ENCODE assay signal across 13 cellular contexts in the genomic region with DNA sequence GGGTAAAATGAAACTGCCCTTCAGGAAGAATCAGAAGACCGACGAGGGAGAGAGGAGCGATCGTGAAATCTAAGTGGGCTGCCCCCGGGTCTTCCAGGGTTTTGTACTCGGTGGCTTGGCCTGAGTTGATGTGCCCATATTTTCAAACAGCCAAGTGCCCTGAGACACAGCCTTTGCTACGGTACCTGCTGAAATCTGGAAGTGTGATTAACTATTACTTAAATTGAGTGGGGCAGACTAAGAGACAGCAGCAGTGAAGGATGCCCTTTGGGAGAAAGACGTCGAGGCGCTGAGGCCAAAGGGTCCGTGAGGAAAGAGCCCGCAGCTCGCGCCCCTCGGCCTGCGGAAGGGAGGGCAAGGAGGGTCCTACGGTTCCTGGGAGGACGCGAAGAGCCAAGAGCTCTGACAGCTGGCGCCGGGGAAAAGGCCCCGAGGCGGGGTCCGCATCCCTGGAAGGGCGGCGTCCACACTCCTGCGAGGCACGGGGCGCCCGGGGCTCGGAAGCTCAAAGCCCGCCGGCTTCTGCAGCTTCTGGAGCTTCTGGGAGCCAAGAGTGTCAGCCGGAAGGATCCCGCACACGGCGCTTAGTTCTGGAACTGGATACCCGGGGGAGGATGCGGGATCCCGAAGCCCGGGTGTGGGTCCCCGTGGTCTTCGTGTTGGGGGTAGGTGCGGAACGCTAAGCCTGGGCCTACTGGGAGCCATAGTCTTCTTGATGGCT. TPM values are rescaled to one million over a fixed set of nuclear protein-coding genes. Genes with fewer than 3 reads are reported as not detected.
DNase-seq lines count a peak whose midpoint lies in the region; ATAC-seq, FAIRE-seq and TF ChIP-seq lines count a peak whose summit lies in the region.
"Had no signal": no experiment of that assay in that cellular context is flagged by ENCODE, and none has a peak within 500 bp of the region (broad histone marks: within the 10 kb centered on the region; RNA-seq: fewer than 3 reads in every experiment).

No MANE protein-coding gene starts in this region.

- no peak for TF ChIP-seq POLR2A in right lobe of liver (IDR thresholded peaks at IDR 0.05)
- TF ChIP-seq POLR2A in HepG2 (IDR thresholded peaks at IDR 0.05; ENCODE audit: insufficient read depth in 1 of 2, low read depth in 2 of 2, low read length in 2 of 2): no peak
- TF ChIP-seq POLR2A in endothelial cell of umbilical vein (IDR thresholded peaks at IDR 0.05; ENCODE audit: low read depth, low read length): no peak

- no peaks in the 10 kb centered on the region for H3K4me1 Mint-ChIP-seq in natural killer cell treated with Interleukin-12 subunit alpha and Interleukin-12 subunit beta and Interleukin-15 and Interleukin-18, amount 100 ng/mL, for 72 hours (ENCODE audit: low read depth in 2 of 2)
- peaks cover 2% of the 10 kb centered on the region for H3K4me1 Mint-ChIP-seq in activated CD8-positive, alpha-beta T cell treated with anti-CD3 and anti-CD28 coated beads for 36 hours (ENCODE audit: low read depth)
- H3K4me1 Mint-ChIP-seq: memory B cell had no signal

- H3K9me3 ChIP-seq in right lobe of liver: no peaks in the 10 kb centered on the region
- H3K9me3 ChIP-seq in HepG2 (ENCODE audit: low read length): no peaks in the 10 kb centered on the region
- no peaks in the 10 kb centered on the region for H3K9me3 ChIP-seq in endothelial cell of umbilical vein (replicated peaks; ENCODE audit: control insufficient read depth, insufficient read depth, low read length)
- no peaks in the 10 kb centered on the region for H3K9me3 ChIP-seq in aorta (ENCODE audit: control insufficient read depth, low read length)

- TF ChIP-seq CTCF in right lobe of liver (IDR thresholded peaks at IDR 0.05) (no peak), HepG2 (CRISPR knock-in tag; IDR thresholded peaks at IDR 0.05) (no peak), endothelial cell of umbilical vein (IDR thresholded peaks at IDR 0.05; ENCODE audit: extremely low read depth in 1 of 2, insufficient read depth in 1 of 2, low read depth in 1 of 2, low read length in 2 of 2) (no peak)
- TF ChIP-seq CTCF in activated CD8-positive, alpha-beta T cell treated with anti-CD3 and anti-CD28 coated beads for 36 hours (IDR thresholded peaks at IDR 0.05): no peak

- ATAC-seq in right lobe of liver: peak in 3 of 4 donors; percentile 10 to 56 (median 28)
- ATAC-seq in HepG2: no peak
- ATAC-seq in natural killer cell treated with Interleukin-12 subunit alpha and Interleukin-12 subunit beta and Interleukin-15 and Interleukin-18, amount 100 ng/mL, for 72 hours: peak in 1 of 2 donors; percentile 17
- peak; percentile 68 for ATAC-seq in aorta (ENCODE audit: low FRiP score)
- ATAC-seq in activated CD8-positive, alpha-beta T cell treated with anti-CD3 and anti-CD28 coated beads for 36 hours: no peak

- POLR2A ChIA-PET in HepG2 (lab: Yijun Ruan, JAX) (no interaction called here), endothelial cell of umbilical vein (lab: Charles Lee) (no interaction called here)
- POLR2A ChIA-PET in activated CD8-positive, alpha-beta T cell treated with anti-CD3 and anti-CD28 coated beads for 36 hours (lab: Charles Lee): no interaction called here

- dilution Hi-C loops in endothelial cell of umbilical vein (cut with MboI; ENCODE audit: extremely low pct_ligation_motif_present, low sequenced_read_pairs): no loop called here

- H3K27ac ChIP-seq in right lobe of liver: no peak overlapping the region
- no peak overlapping the region for H3K27ac ChIP-seq in HepG2 (ENCODE audit: extremely low read length, insufficient read depth, low read length)
- no peak overlapping the region for H3K27ac ChIP-seq in endothelial cell of umbilical vein (ENCODE audit: insufficient read depth, low read depth, low read length)
- H3K27ac ChIP-seq in aorta (ENCODE audit: low read depth in 1 of 2, low read length in 2 of 2): no peak overlapping the region
- H3K27ac ChIP-seq: GM23248, KMS-11 had no signal

- TF ChIP-seq RAD21 in HepG2 (CRISPR knock-in tag; IDR thresholded peaks at IDR 0.05): no peak

- peaks cover 14 to 28% of the 10 kb centered on the region in 2 donors for H3K27me3 Mint-ChIP-seq in natural killer cell treated with Interleukin-12 subunit alpha and Interleukin-12 subunit beta and Interleukin-15 and Interleukin-18, amount 100 ng/mL, for 72 hours
- H3K27me3 Mint-ChIP-seq in activated CD8-positive, alpha-beta T cell treated with anti-CD3 and anti-CD28 coated beads for 36 hours: peaks cover 5% of the 10 kb centered on the region

- H3K27ac Mint-ChIP-seq in natural killer cell treated with Interleukin-12 subunit alpha and Interleukin-12 subunit beta and Interleukin-15 and Interleukin-18, amount 100 ng/mL, for 72 hours: no peak overlapping the region
- H3K27ac Mint-ChIP-seq in activated CD8-positive, alpha-beta T cell treated with anti-CD3 and anti-CD28 coated beads for 36 hours: no peak overlapping the region
- H3K27ac Mint-ChIP-seq: memory B cell had no signal

- no peak overlapping the region for H3K4me3 Mint-ChIP-seq in natural killer cell treated with Interleukin-12 subunit alpha and Interleukin-12 subunit beta and Interleukin-15 and Interleukin-18, amount 100 ng/mL, for 72 hours
- no peak overlapping the region for H3K4me3 Mint-ChIP-seq in activated CD8-positive, alpha-beta T cell treated with anti-CD3 and anti-CD28 coated beads for 36 hours
- H3K4me3 Mint-ChIP-seq: memory B cell had no signal

- DNase-seq in right lobe of liver (peak in 2 of 3 donors; percentile 57 to 71), HepG2 (ENCODE audit: low spot score) (no peak), endothelial cell of umbilical vein (ENCODE audit: low read depth, low spot score) (no peak), aorta (peak; percentile 58 to 86), AG08395 (ENCODE audit: low spot score) (no peak), NCI-H2029 treated with DMSO at 0.1 percent for 48 hours (lab: John Stamatoyannopoulos, UW) (no peak)
- DNase-seq in natural killer cell treated with Interleukin-12 subunit alpha and Interleukin-12 subunit beta and Interleukin-15 and Interleukin-18, amount 100 ng/mL, for 72 hours (ENCODE audit: low spot score): peak; percentile 59
- no peak for DNase-seq in activated CD8-positive, alpha-beta T cell treated with anti-CD3 and anti-CD28 coated beads for 36 hours
- DNase-seq: foreskin melanocyte, GM23248 had no signal

- TF ChIP-seq EP300 in HepG2 (IDR thresholded peaks at IDR 0.05; ENCODE audit: low read depth in 2 of 2, low read length in 2 of 2) (no peak), HepG2 (CRISPR knock-in tag; IDR thresholded peaks at IDR 0.05; ENCODE audit: borderline replicate concordance) (no peak)

- H3K79me2 ChIP-seq in HepG2 (ENCODE audit: insufficient read depth, low read length): no peaks in the 10 kb centered on the region
- H3K79me2 ChIP-seq in endothelial cell of umbilical vein (ENCODE audit: control insufficient read depth, insufficient read depth, low read length): no peaks in the 10 kb centered on the region

- H3K4me3 ChIP-seq in right lobe of liver: no peak overlapping the region
- no peak overlapping the region for H3K4me3 ChIP-seq in HepG2 (replicated peaks in 1 of 3; ENCODE audit: insufficient read depth in 1 of 3, low read depth in 2 of 3, low read length in 3 of 3)
- H3K4me3 ChIP-seq in endothelial cell of umbilical vein (replicated peaks in 1 of 3; ENCODE audit: insufficient read depth in 1 of 3, low read depth in 1 of 3, low read length in 3 of 3): no peak overlapping the region
- H3K4me3 ChIP-seq in aorta (ENCODE audit: low read length in 2 of 2): no peak overlapping the region
- H3K4me3 ChIP-seq: GM23248 had no signal

- H3K4me2 ChIP-seq in HepG2 (ENCODE audit: low read depth, low read length) (no peak overlapping the region), endothelial cell of umbilical vein (ENCODE audit: insufficient read depth, low read length) (no peak overlapping the region)
- H3K4me2 ChIP-seq: KMS-11 had no signal

- H3K36me3 Mint-ChIP-seq in natural killer cell treated with Interleukin-12 subunit alpha and Interleukin-12 subunit beta and Interleukin-15 and Interleukin-18, amount 100 ng/mL, for 72 hours: no peaks in the 10 kb centered on the region
- H3K36me3 Mint-ChIP-seq in activated CD8-positive, alpha-beta T cell treated with anti-CD3 and anti-CD28 coated beads for 36 hours (ENCODE audit: low read depth): no peaks in the 10 kb centered on the region
- H3K36me3 Mint-ChIP-seq: memory B cell had no signal

- H4K20me1 ChIP-seq in HepG2 (ENCODE audit: insufficient read depth, low read length) (no peaks in the 10 kb centered on the region), endothelial cell of umbilical vein (replicated peaks; ENCODE audit: control insufficient read depth, extremely low read depth, insufficient read depth, low read length) (no peaks in the 10 kb centered on the region)

- BruUV-seq in HepG2 (replicated peaks; lab: Mats Ljungman, UMichigan) (no TSS peak), endothelial cell of umbilical vein (replicated peaks; lab: Mats Ljungman, UMichigan) (no TSS peak)

- FAIRE-seq in HepG2 (lab: Jason Lieb, UNC): no peak
- FAIRE-seq in endothelial cell of umbilical vein (lab: Jason Lieb, UNC): no peak

- no peaks in the 10 kb centered on the region for H3K9me3 Mint-ChIP-seq in natural killer cell treated with Interleukin-12 subunit alpha and Interleukin-12 subunit beta and Interleukin-15 and Interleukin-18, amount 100 ng/mL, for 72 hours
- no peaks in the 10 kb centered on the region for H3K9me3 Mint-ChIP-seq in activated CD8-positive, alpha-beta T cell treated with anti-CD3 and anti-CD28 coated beads for 36 hours
- H3K9me3 Mint-ChIP-seq: memory B cell had no signal

- H3K36me3 ChIP-seq in right lobe of liver (no peaks in the 10 kb centered on the region), HepG2 (replicated peaks in 1 of 2; ENCODE audit: control insufficient read depth in 1 of 2, insufficient read depth in 2 of 2, low read length in 2 of 2) (no peaks in the 10 kb centered on the region), endothelial cell of umbilical vein (ENCODE audit: control insufficient read depth in 2 of 2, extremely low read depth in 1 of 2, insufficient read depth in 2 of 2, low read length in 2 of 2) (no peaks in the 10 kb centered on the region), aorta (ENCODE audit: control insufficient read depth in 1 of 2, insufficient read depth in 2 of 2, low read length in 1 of 2) (no peaks in the 10 kb centered on the region)

- H3K9ac ChIP-seq in HepG2 (ENCODE audit: insufficient read depth, low read depth, low read length): no peak overlapping the region
- H3K9ac ChIP-seq in endothelial cell of umbilical vein (replicated peaks; ENCODE audit: extremely low read depth, insufficient read depth, low read length): no peak overlapping the region
- H3K9ac ChIP-seq: GM23248, KMS-11 had no signal

- H3K27me3 ChIP-seq in right lobe of liver (no peaks in the 10 kb centered on the region), HepG2 (ENCODE audit: control insufficient read depth in 1 of 2, insufficient read depth in 2 of 2, low read length in 2 of 2) (peaks cover 5 to 36% of the 10 kb centered on the region in 2 experiments; a peak in 4 of 5 replicates), endothelial cell of umbilical vein (ENCODE audit: control insufficient read depth in 2 of 2, insufficient read depth in 2 of 2, low read length in 2 of 2) (peaks cover 24 to 25% of the 10 kb centered on the region in 2 experiments), aorta (ENCODE audit: control insufficient read depth in 1 of 2, insufficient read depth in 2 of 2, low read length in 1 of 2) (no peaks in the 10 kb centered on the region)

- in situ Hi-C loops in HepG2 (cut with HindIII; ENCODE audit: extremely low pct_ligation_motif_present, low pct_unique_long_range_greater_than_20kb): no loop called here

- H3K9me1 ChIP-seq in endothelial cell of umbilical vein (replicated peaks; ENCODE audit: control insufficient read depth, extremely low read depth, insufficient read depth, low read length): no peaks in the 10 kb centered on the region

- intact Hi-C loops in right lobe of liver (cut with DNase I) (no loop called here), HepG2 (cut with micrococcal nuclease; ENCODE audit: unreplicated experiment) (no loop called here), endothelial cell of umbilical vein (cut with micrococcal nuclease) (no loop called here), aorta (cut with DNase I) (no loop called here)
- intact Hi-C loops in activated CD8-positive, alpha-beta T cell treated with anti-CD3 and anti-CD28 coated beads for 36 hours (cut with micrococcal nuclease): no loop called here

- H3K4me1 ChIP-seq in right lobe of liver: no peaks in the 10 kb centered on the region
- H3K4me1 ChIP-seq in HepG2 (ENCODE audit: insufficient read depth, low read length): 0 out of 2 replicates have a peak, but pooled peaks cover 7% of the 10 kb centered on the region
- H3K4me1 ChIP-seq in endothelial cell of umbilical vein (ENCODE audit: control insufficient read depth, extremely low read depth, insufficient read depth, low read length): no peaks in the 10 kb centered on the region
- no peaks in the 10 kb centered on the region for H3K4me1 ChIP-seq in aorta (ENCODE audit: control insufficient read depth in 1 of 2, insufficient read depth in 2 of 2, low read length in 2 of 2)

- WGBS in right lobe of liver (ENCODE audit: insufficient coverage, low coverage, low lambda C conversion rate, missing lambda C conversion rate): 69% methylated on average over 43 of the region's 45 CpGs
- WGBS in HepG2 (ENCODE audit: low lambda C conversion rate): 73% methylated on average over 45 of the region's 45 CpGs
- 77 to 79% methylated on average over 45 of the region's 45 CpGs for WGBS in aorta, 2 donors

- H2AFZ ChIP-seq in HepG2 (ENCODE audit: low read length) (no peak overlapping the region), endothelial cell of umbilical vein (ENCODE audit: low read depth, low read length) (no peak overlapping the region)
- H2AFZ ChIP-seq: GM23248 had no signal

- CTCF ChIA-PET in HepG2 (lab: Yijun Ruan, JAX; ENCODE audit: low intra/inter-chr PET ratio, low total read pairs): no interaction called here
- CTCF ChIA-PET in endothelial cell of umbilical vein (lab: Charles Lee): interaction anchor here (1.0 kb wide), 1 partner anchor 17 kb away, joined by 3 read pairs; no protein-coding TSS in a partner anchor
- CTCF ChIA-PET in activated CD8-positive, alpha-beta T cell treated with anti-CD3 and anti-CD28 coated beads for 36 hours (lab: Charles Lee): no interaction called here

RNA-seq across cellular contexts. Expression of gene RNU1-4, which starts 15.4 kb away (rescaled TPM):
- 1,000 to 10,000 TPM in 3 of 6 experiments, 100 to 1,000 TPM in 1, under 1 TPM in 2; under 0.01 to 3,377 (median 977) TPM for total RNA-seq in right lobe of liver
- 859 and 11,018 TPM in 2 replicates for total RNA-seq in HepG2 (2016; rRNA removed; fragmentation: Illumina TruSeq; extraction: Trizol)
- 16,281 and 17,236 TPM in 2 replicates for total RNA-seq in HepG2 (2016; cell fraction: cytosol; rRNA removed; fragmentation: Illumina TruSeq; extraction: Trizol; ENCODE audit: low read depth)
- 1,309 and 10,613 TPM in 2 replicates for total RNA-seq in HepG2 (2016; cell fraction: insoluble cytoplasmic fraction; rRNA removed; fragmentation: Illumina TruSeq; extraction: Trizol)
- 2,848 and 3,475 TPM in 2 replicates for total RNA-seq in HepG2 (2016; cell fraction: membrane; rRNA removed; fragmentation: Illumina TruSeq; extraction: Trizol)
- total RNA-seq in HepG2 (2016; cell fraction: nucleus; rRNA removed; fragmentation: Illumina TruSeq; extraction: Trizol): 52,466 and 64,417 TPM in 2 replicates
- under 0.01 TPM in 2 replicates for polyA plus RNA-seq in HepG2 (2011; rRNA removed)
- under 0.01 TPM in 2 replicates for polyA plus RNA-seq in HepG2 (2011; cell fraction: cytosol; rRNA removed)
- under 0.01 TPM in 2 replicates for polyA plus RNA-seq in HepG2 (2011; cell fraction: nucleus; rRNA removed)
- 78.2 TPM in 1 of 2 replicates, not detected in the other for polyA plus RNA-seq in HepG2 (2012)
- 27.3 and 44.4 TPM in 2 replicates for polyA plus RNA-seq in HepG2 (2016; cell fraction: cytosol; fragmentation: Illumina TruSeq; extraction: Trizol; ENCODE audit: low read depth)
- not detected in 2 replicates for polyA plus RNA-seq in HepG2 (2016; cell fraction: insoluble cytoplasmic fraction; fragmentation: Illumina TruSeq; extraction: Trizol; ENCODE audit: low read depth)
- polyA plus RNA-seq in HepG2 (2016; cell fraction: membrane; fragmentation: Illumina TruSeq; extraction: Trizol; ENCODE audit: low read depth): not detected in 2 replicates
- polyA plus RNA-seq in HepG2 (2016; cell fraction: nucleus; fragmentation: Illumina TruSeq; extraction: Trizol; ENCODE audit: insufficient read depth, low read depth): 32.8 TPM in 1 of 2 replicates, not detected in the other
- polyA minus RNA-seq in HepG2 (2011; rRNA and poly(A)+ RNA removed; ENCODE audit: low replicate concordance): 12,820 and 15,604 TPM in 2 replicates
- polyA minus RNA-seq in HepG2 (2011; cell fraction: cytosol; rRNA and poly(A)+ RNA removed): 90,102 and 105,040 TPM in 2 replicates
- 42,574 and 58,030 TPM in 2 replicates for polyA minus RNA-seq in HepG2 (2011; cell fraction: nucleus; rRNA and poly(A)+ RNA removed)
- 1,319 and 2,019 TPM in 2 replicates for total RNA-seq in endothelial cell of umbilical vein
- under 0.01 and 206 TPM in 2 replicates for polyA plus RNA-seq in endothelial cell of umbilical vein
- polyA plus RNA-seq in endothelial cell of umbilical vein (2011; cell fraction: cytosol; rRNA removed): under 0.01 TPM in 1 of 2 replicates, not detected in the other
- polyA plus RNA-seq in endothelial cell of umbilical vein (2011; cell fraction: nucleus; rRNA removed): under 0.01 TPM in 2 replicates
- polyA plus RNA-seq in endothelial cell of umbilical vein (2012): 123 TPM in 1 of 2 replicates, not detected in the other
- 9,566 and 13,963 TPM in 2 replicates for polyA minus RNA-seq in endothelial cell of umbilical vein
- 46,668 TPM for polyA minus RNA-seq in endothelial cell of umbilical vein (2011; cell fraction: cytosol; rRNA and poly(A)+ RNA removed)
- polyA minus RNA-seq in endothelial cell of umbilical vein (2011; cell fraction: nucleus; rRNA and poly(A)+ RNA removed): 60,677 and 87,675 TPM in 2 replicates
- total RNA-seq in natural killer cell treated with Interleukin-12 subunit alpha and Interleukin-12 subunit beta and Interleukin-15 and Interleukin-18, amount 100 ng/mL, for 72 hours: 1,000 to 10,000 TPM; 1,591 to 3,879 TPM
- 1,000 to 10,000 TPM; 7,231 to 8,154 TPM for total RNA-seq in aorta
- not detected for polyA plus RNA-seq in aorta
- total RNA-seq in activated CD8-positive, alpha-beta T cell treated with anti-CD3 and anti-CD28 coated beads for 36 hours: 1,000 to 10,000 TPM in 1 of 2 experiments, 100 to 1,000 TPM in 1; 820 to 1,043 TPM
- total RNA-seq: GM23248 had no signal
- polyA plus RNA-seq: BJ, GM23248 had no signal

RNA-seq across cellular contexts. Expression of gene RNU1-3, which starts 58.1 kb away (rescaled TPM):
- 1,000 to 10,000 TPM in 3 of 6 experiments, 100 to 1,000 TPM in 1, under 1 TPM in 2; under 0.01 to 3,377 (median 977) TPM for total RNA-seq in right lobe of liver
- total RNA-seq in HepG2 (2016; rRNA removed; fragmentation: Illumina TruSeq; extraction: Trizol): 859 and 11,018 TPM in 2 replicates
- total RNA-seq in HepG2 (2016; cell fraction: cytosol; rRNA removed; fragmentation: Illumina TruSeq; extraction: Trizol; ENCODE audit: low read depth): 16,281 and 17,236 TPM in 2 replicates
- total RNA-seq in HepG2 (2016; cell fraction: insoluble cytoplasmic fraction; rRNA removed; fragmentation: Illumina TruSeq; extraction: Trizol): 1,309 and 10,613 TPM in 2 replicates
- total RNA-seq in HepG2 (2016; cell fraction: membrane; rRNA removed; fragmentation: Illumina TruSeq; extraction: Trizol): 2,848 and 3,475 TPM in 2 replicates
- total RNA-seq in HepG2 (2016; cell fraction: nucleus; rRNA removed; fragmentation: Illumina TruSeq; extraction: Trizol): 52,466 and 64,417 TPM in 2 replicates
- under 0.01 TPM in 2 replicates for polyA plus RNA-seq in HepG2 (2011; rRNA removed)
- under 0.01 TPM in 2 replicates for polyA plus RNA-seq in HepG2 (2011; cell fraction: cytosol; rRNA removed)
- polyA plus RNA-seq in HepG2 (2011; cell fraction: nucleus; rRNA removed): under 0.01 TPM in 2 replicates
- polyA plus RNA-seq in HepG2 (2012): 59.2 and 78.2 TPM in 2 replicates
- polyA plus RNA-seq in HepG2 (2016; cell fraction: cytosol; fragmentation: Illumina TruSeq; extraction: Trizol; ENCODE audit: low read depth): 27.3 and 44.4 TPM in 2 replicates
- not detected in 2 replicates for polyA plus RNA-seq in HepG2 (2016; cell fraction: insoluble cytoplasmic fraction; fragmentation: Illumina TruSeq; extraction: Trizol; ENCODE audit: low read depth)
- not detected in 2 replicates for polyA plus RNA-seq in HepG2 (2016; cell fraction: membrane; fragmentation: Illumina TruSeq; extraction: Trizol; ENCODE audit: low read depth)
- 32.8 TPM in 1 of 2 replicates, not detected in the other for polyA plus RNA-seq in HepG2 (2016; cell fraction: nucleus; fragmentation: Illumina TruSeq; extraction: Trizol; ENCODE audit: insufficient read depth, low read depth)
- 12,820 and 15,604 TPM in 2 replicates for polyA minus RNA-seq in HepG2 (2011; rRNA and poly(A)+ RNA removed; ENCODE audit: low replicate concordance)
- 90,102 and 105,040 TPM in 2 replicates for polyA minus RNA-seq in HepG2 (2011; cell fraction: cytosol; rRNA and poly(A)+ RNA removed)
- 42,574 and 58,030 TPM in 2 replicates for polyA minus RNA-seq in HepG2 (2011; cell fraction: nucleus; rRNA and poly(A)+ RNA removed)
- 1,319 and 2,019 TPM in 2 replicates for total RNA-seq in endothelial cell of umbilical vein
- under 0.01 and 206 TPM in 2 replicates for polyA plus RNA-seq in endothelial cell of umbilical vein
- polyA plus RNA-seq in endothelial cell of umbilical vein (2011; cell fraction: cytosol; rRNA removed): under 0.01 TPM in 1 of 2 replicates, not detected in the other
- polyA plus RNA-seq in endothelial cell of umbilical vein (2011; cell fraction: nucleus; rRNA removed): under 0.01 TPM in 2 replicates
- 123 TPM in 1 of 2 replicates, not detected in the other for polyA plus RNA-seq in endothelial cell of umbilical vein (2012)
- 9,566 and 13,963 TPM in 2 replicates for polyA minus RNA-seq in endothelial cell of umbilical vein
- polyA minus RNA-seq in endothelial cell of umbilical vein (2011; cell fraction: cytosol; rRNA and poly(A)+ RNA removed): 46,668 TPM
- polyA minus RNA-seq in endothelial cell of umbilical vein (2011; cell fraction: nucleus; rRNA and poly(A)+ RNA removed): 60,677 and 87,675 TPM in 2 replicates
- 1,000 to 10,000 TPM; 1,591 to 3,879 TPM for total RNA-seq in natural killer cell treated with Interleukin-12 subunit alpha and Interleukin-12 subunit beta and Interleukin-15 and Interleukin-18, amount 100 ng/mL, for 72 hours
- 1,000 to 10,000 TPM; 7,231 to 8,154 TPM for total RNA-seq in aorta
- polyA plus RNA-seq in aorta: not detected
- total RNA-seq in activated CD8-positive, alpha-beta T cell treated with anti-CD3 and anti-CD28 coated beads for 36 hours: 1,000 to 10,000 TPM in 1 of 2 experiments, 100 to 1,000 TPM in 1; 820 to 1,043 TPM
- total RNA-seq: GM23248 had no signal
- polyA plus RNA-seq: BJ, GM23248 had no signal

Comparison
In these comparisons a context has a peak if more than half of its experiments do, and no peak if none do; other contexts are left out.
1. ATAC-seq: peak in right lobe of liver (3 of 4) and aorta (single experiment); none in HepG2 (single experiment) and activated CD8-positive, alpha-beta T cell treated with anti-CD3 and anti-CD28 coated beads for 36 hours (single experiment).
2. DNase-seq: peak in right lobe of liver (2 of 3), natural killer cell treated with Interleukin-12 subunit alpha and Interleukin-12 subunit beta and Interleukin-15 and Interleukin-18, amount 100 ng/mL, for 72 hours (single experiment) and aorta (2 of 2); none in HepG2 (single experiment), endothelial cell of umbilical vein (single experiment), activated CD8-positive, alpha-beta T cell treated with anti-CD3 and anti-CD28 coated beads for 36 hours (single experiment), AG08395 (single experiment) and NCI-H2029 treated with DMSO at 0.1 percent for 48 hours (single experiment).